In the genomic region with DNA sequence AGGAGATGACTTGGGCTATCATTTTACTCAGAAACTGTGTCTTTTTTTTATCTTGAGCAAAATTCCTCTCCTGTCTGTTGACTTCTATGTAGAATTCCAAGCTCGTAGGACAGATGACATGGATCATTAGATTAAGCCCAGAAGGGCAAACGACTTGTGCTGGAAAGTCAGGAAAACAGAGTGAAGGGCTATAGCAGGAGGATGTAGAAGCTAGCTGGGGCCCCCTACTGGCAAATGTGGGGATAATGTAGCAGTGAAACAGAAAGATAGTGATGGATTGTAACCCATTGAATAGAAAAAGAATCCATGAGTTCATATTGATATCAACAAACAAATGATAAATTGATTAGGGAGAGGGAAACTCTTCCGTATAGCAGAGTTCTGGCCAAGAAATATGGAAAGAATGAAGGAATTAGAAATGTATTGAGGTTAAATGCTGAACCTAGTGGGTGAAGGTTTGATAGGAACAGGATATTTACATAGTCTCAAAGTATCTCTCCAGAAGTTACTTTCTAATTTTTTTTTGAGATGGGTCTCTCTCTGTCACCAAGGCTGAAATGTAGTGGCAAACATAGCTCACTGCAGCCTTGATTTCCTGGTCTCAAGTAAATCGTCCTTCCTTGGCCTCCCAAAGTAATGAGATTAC, we compare ENCODE assay signal across 8 cellular contexts.
DNase-seq lines count a peak whose midpoint lies in the region; ATAC-seq and TF ChIP-seq lines count a peak whose summit lies in the region.

No MANE protein-coding gene starts in this region.

- ATAC-seq in HG03175 (IDR thresholded peaks at IDR 0.05; ENCODE audit: unreplicated experiment) (peak; percentile 53), Panc1 (no peak), right lobe of liver (peak; percentile 77 to 82 (median 78))

- H3K4me3 Mint-ChIP-seq in chondrocyte (ENCODE audit: unreplicated experiment) = no peak overlapping the region

- H3K4me1 Mint-ChIP-seq in chondrocyte (ENCODE audit: low read depth) = peaks cover 4% of the 10 kb centered on the region

- H3K4me1 ChIP-seq in A673 (ENCODE audit: insufficient read depth, low read length, poor library complexity, severe bottlenecking) = peaks cover 5% of the 10 kb centered on the region
- no peaks in the 10 kb centered on the region for H3K4me1 ChIP-seq in Panc1 (ENCODE audit: control insufficient read depth, insufficient read depth, low read length)
- no peaks in the 10 kb centered on the region for H3K4me1 ChIP-seq in right lobe of liver

- H3K4me3 ChIP-seq in A673 (ENCODE audit: low read depth, low read length, poor library complexity, severe bottlenecking) (no peak overlapping the region), Panc1 (ENCODE audit: low read depth in 2 of 2, low read length in 2 of 2) (no peak overlapping the region), right lobe of liver (no peak overlapping the region)

- BruUV-seq in A673 (replicated peaks; lab: Mats Ljungman, UMichigan) = no TSS peak
- BruUV-seq in Panc1 (replicated peaks; lab: Mats Ljungman, UMichigan) = no TSS peak

- POLR2A ChIA-PET in A673 (lab: Charles Lee; ENCODE audit: low non-redundant PET) (interaction anchor here (0.6 kb wide), 1 partner anchor 104 kb away, joined by 4 read pairs; no protein-coding TSS in a partner anchor), Panc1 (lab: Charles Lee) (no interaction called here)

- TF ChIP-seq POLR2A in right lobe of liver (IDR thresholded peaks at IDR 0.05) = no peak

- CTCF ChIA-PET in A673 (lab: Charles Lee) (interaction anchor here (0.6 to 0.7 kb wide), 2 partner anchors 87 to 835 kb away, joined by 3 read pairs; no protein-coding TSS in a partner anchor), Panc1 (lab: Charles Lee) (interaction anchor here (0.6 kb wide), 1 partner anchor 17 kb away, joined by 7 read pairs; no protein-coding TSS in a partner anchor)

- H3K36me3 ChIP-seq in A673 (ENCODE audit: insufficient read depth, low read length, poor library complexity, severe bottlenecking) = no peaks in the 10 kb centered on the region
- no peaks in the 10 kb centered on the region for H3K36me3 ChIP-seq in Panc1 (ENCODE audit: control insufficient read depth, insufficient read depth, low read length)
- no peaks in the 10 kb centered on the region for H3K36me3 ChIP-seq in right lobe of liver

- TF ChIP-seq CTCF in A673 (conservative IDR thresholded peaks at IDR 0.05; ENCODE audit: low read depth, low read length) (peak; percentile 95), Panc1 (IDR thresholded peaks at IDR 0.05) (peak; percentile 80), chondrocyte (IDR thresholded peaks at IDR 0.05) (peak; percentile 86), right lobe of liver (IDR thresholded peaks at IDR 0.05) (peak; percentile 69 to 84 (median 80))

- H3K9me3 Mint-ChIP-seq in chondrocyte (ENCODE audit: low read depth) = no peaks in the 10 kb centered on the region

- peaks cover 19% of the 10 kb centered on the region for H3K27me3 Mint-ChIP-seq in chondrocyte (ENCODE audit: low read depth)

- H3K9me3 ChIP-seq in A673 (ENCODE audit: low read depth, low read length, poor library complexity, severe bottlenecking) = no peaks in the 10 kb centered on the region
- H3K9me3 ChIP-seq in Panc1 (ENCODE audit: control insufficient read depth, insufficient read depth, low read depth, low read length) = no peaks in the 10 kb centered on the region
- no peaks in the 10 kb centered on the region for H3K9me3 ChIP-seq in right lobe of liver

- WGBS in right lobe of liver (ENCODE audit: insufficient coverage, low coverage, low lambda C conversion rate, missing lambda C conversion rate) = 19% methylated on average over 4 of the region's 4 CpGs

- H3K36me3 Mint-ChIP-seq in chondrocyte (ENCODE audit: low read depth) = no peaks in the 10 kb centered on the region

- intact Hi-C loops in A673 (cut with micrococcal nuclease; ENCODE audit: unreplicated experiment) = no loop called here
- intact Hi-C loops in Panc1 (cut with micrococcal nuclease; ENCODE audit: unreplicated experiment) = no loop called here
- intact Hi-C loops in right lobe of liver (cut with DNase I) = loop anchor here in 1 of 2 donors (10.0 kb wide), 1 partner anchor 52 kb away; no protein-coding TSS in a partner anchor

- H3K27ac Mint-ChIP-seq in chondrocyte (ENCODE audit: unreplicated experiment) = no peak overlapping the region

- peak; percentile 76 for DNase-seq in A673 (ENCODE audit: low spot score)
- peak; percentile 63 for DNase-seq in G401 (ENCODE audit: low spot score)
- no peak for DNase-seq in Panc1 (ENCODE audit: low read depth, low spot score)
- no peak for DNase-seq in chondrocyte (ENCODE audit: low spot score)
- DNase-seq in right lobe of liver = no peak
- DNase-seq in 8988T = no peak
- no peak for DNase-seq in ureter (ENCODE audit: low spot score)

- H3K27ac ChIP-seq in A673 (ENCODE audit: low read depth, low read length, poor library complexity, severe bottlenecking) = peak overlapping the region; percentile 4
- no peak overlapping the region for H3K27ac ChIP-seq in Panc1 (ENCODE audit: low read length)
- H3K27ac ChIP-seq in right lobe of liver = no peak overlapping the region

- H3K27me3 ChIP-seq in A673 (replicated peaks; ENCODE audit: insufficient read depth, low read depth, low read length, poor library complexity) = no peaks in the 10 kb centered on the region
- H3K27me3 ChIP-seq in Panc1 (ENCODE audit: control insufficient read depth, insufficient read depth, low read length) = no peaks in the 10 kb centered on the region; the same call in 1 of the 2 replicates
- no peaks in the 10 kb centered on the region for H3K27me3 ChIP-seq in right lobe of liver

- in situ Hi-C loops in G401 (cut with HindIII; ENCODE audit: low sequenced_read_pairs) (no loop called here), Panc1 (cut with HindIII; ENCODE audit: low pct_unique_long_range_greater_than_20kb, low sequenced_read_pairs) (no loop called here)

Comparison
In these comparisons a context has a peak if more than half of its experiments do, and no peak if none do; other contexts are left out.
1. DNase-seq: peak in A673 (single experiment) and G401 (single experiment); none in Panc1 (single experiment), chondrocyte (single experiment), right lobe of liver (0 of 3), 8988T (single experiment) and ureter (single experiment).
2. Peak in every context shown above with its lines, with median percentiles within 50 percentile points of each other: CTCF ChIP-seq.